In genomic region chr14:68739701-68740100, GRCh38 we compare ENCODE assay signal across 30 cellular contexts.
"Had no signal": no experiment of that assay in that cellular context is flagged by ENCODE, and none has a peak within 500 bp of the region (broad histone marks: within the 10 kb centered on the region; RNA-seq: fewer than 3 reads in every experiment).

No MANE protein-coding gene starts in this region.

- H3K9me3 ChIP-seq: esophagus squamous epithelium, gastroesophageal sphincter had no signal

- H3K36me3 ChIP-seq: brain microvascular endothelial cell, esophagus squamous epithelium, gastroesophageal sphincter had no signal

- H3K4me3 ChIP-seq: esophagus squamous epithelium, gastroesophageal sphincter had no signal

- FAIRE-seq: astrocyte, bronchial epithelial cell, colon, endometrium, endothelial cell of umbilical vein had no signal

- DNase-seq: activated CD4-positive, alpha-beta T cell treated with anti-CD3 and anti-CD28 coated beads for 48 hours; activated CD4-positive, alpha-beta T cell treated with anti-CD3 and anti-CD28 coated beads, Interleukin-2, amount 50 U/mL, for 1 hour; activated CD4-positive, alpha-beta T cell treated with anti-CD3 and anti-CD28 coated beads, Interleukin-2, amount 50 U/mL, for 48 hours; activated CD4-positive, CD25-positive, alpha-beta regulatory T cell; activated CD8-positive, alpha-beta memory T cell treated with anti-CD3 and anti-CD28 coated beads for 24 hours; activated CD8-positive, alpha-beta T cell treated with anti-CD3 and anti-CD28 coated beads for 36 hours; activated effector memory CD4-positive, alpha-beta T cell treated with Interleukin-2 at 50 U/mL for 16 hours; activated gamma-delta T cell treated with Interleukin-2 at 50 U/mL for 16 hours; activated naive CD4-positive, alpha-beta T cell treated with anti-CD3 and anti-CD28 coated beads, Interleukin-2, amount 50 U/mL, for 16 hours; activated naive CD4-positive, alpha-beta T cell treated with Interleukin-2 at 50 U/mL for 16 hours; activated T-cell treated with anti-CD3 and anti-CD28 coated beads, Interleukin-2, amount 50 U/mL, for 4 hours; amniotic stem cell; anterior cingulate cortex; brain microvascular endothelial cell; caudate nucleus; cortex of kidney; effector CD8-positive, alpha-beta T cell; esophagus squamous epithelium; foreskin melanocyte; T-helper 1 cell; T-helper 2 cell had no signal

- H3K27ac Mint-ChIP-seq: activated CD8-positive, alpha-beta T cell treated with anti-CD3 and anti-CD28 coated beads for 36 hours; activated naive CD8-positive, alpha-beta T cell had no signal

- H3K27me3 ChIP-seq: brain microvascular endothelial cell, esophagus squamous epithelium, gastroesophageal sphincter had no signal

- H3K4me3 Mint-ChIP-seq: activated CD8-positive, alpha-beta T cell treated with anti-CD3 and anti-CD28 coated beads for 36 hours; activated naive CD8-positive, alpha-beta T cell; activated T-cell treated with anti-CD3 and anti-CD28 coated beads, Interleukin-2, amount 50 U/mL, for 4 hours; activated T-helper 17 cell treated with anti-CD3 and anti-CD28 coated beads, Interleukin-2, amount 50 U/mL, for 72 hours had no signal

- H3K27me3 Mint-ChIP-seq: activated CD8-positive, alpha-beta T cell treated with anti-CD3 and anti-CD28 coated beads for 36 hours; activated naive CD8-positive, alpha-beta T cell; activated T-helper 17 cell treated with anti-CD3 and anti-CD28 coated beads, Interleukin-2, amount 50 U/mL, for 72 hours had no signal

- ATAC-seq: activated CD8-positive, alpha-beta T cell treated with anti-CD3 and anti-CD28 coated beads for 36 hours; activated T-cell treated with anti-CD3 and anti-CD28 coated beads, Interleukin-2, amount 50 U/mL, for 4 hours; activated T-helper 17 cell treated with anti-CD3 and anti-CD28 coated beads, Interleukin-2, amount 50 U/mL, for 72 hours; gastroesophageal sphincter had no signal

- H3K27ac ChIP-seq: brain microvascular endothelial cell, epithelial cell of prostate, esophagus squamous epithelium, gastroesophageal sphincter had no signal
